In the genomic region with DNA sequence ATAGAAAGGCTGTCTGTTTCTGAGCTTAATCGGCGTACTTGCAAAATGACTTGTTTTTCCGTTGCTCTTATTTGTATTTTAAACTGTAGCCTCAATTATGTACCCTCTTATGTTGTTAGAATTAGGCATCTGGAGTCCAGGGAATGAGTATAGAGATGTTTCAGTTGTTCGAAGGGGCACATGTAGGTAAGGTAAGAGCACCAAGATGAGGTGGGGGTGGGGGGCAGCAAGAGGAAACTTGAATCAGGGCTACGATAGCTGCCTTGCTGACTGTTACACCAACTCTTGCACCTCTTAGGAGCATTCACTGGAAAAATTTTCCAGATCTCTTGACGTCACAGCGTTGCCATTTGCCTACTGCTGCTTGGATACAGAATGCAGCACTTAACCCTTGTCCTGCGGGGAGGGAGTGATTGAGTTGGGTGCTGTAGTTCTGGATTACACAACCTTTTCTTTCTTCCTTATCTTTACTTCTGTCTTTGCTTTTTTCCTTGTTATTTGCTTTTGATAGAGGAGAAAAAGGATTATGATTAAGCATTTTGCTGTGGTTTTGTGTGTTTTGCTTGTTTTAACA, we compare ENCODE assay signal across 1 cellular context.
TF ChIP-seq lines count a peak whose summit lies in the region.

No MANE protein-coding gene starts in this region.

TF ChIP-seq in HepG2, 621 proteins besides CTCF, POLR2A, EP300 and RAD21 (continued from another document and continues in another):
- peak; percentile 51; the same call in 1 of the 2 replicates for TF ChIP-seq ARID5B (CRISPR knock-in tag; IDR thresholded peaks at IDR 0.05)
- 0 out of 2 replicates have a peak, but pooled peaks have one; percentile 35 for TF ChIP-seq ZNF414 (CRISPR knock-in tag; IDR thresholded peaks at IDR 0.05)
- TF ChIP-seq PHF8 (CRISPR knock-in tag; IDR thresholded peaks at IDR 0.05): peak; percentile 41; the same call in 1 of the 2 replicates
- TF ChIP-seq AKAP8 (CRISPR knock-in tag; IDR thresholded peaks at IDR 0.05): 0 out of 2 replicates have a peak, but pooled peaks have one; percentile 36
- TF ChIP-seq, protein P1, sequence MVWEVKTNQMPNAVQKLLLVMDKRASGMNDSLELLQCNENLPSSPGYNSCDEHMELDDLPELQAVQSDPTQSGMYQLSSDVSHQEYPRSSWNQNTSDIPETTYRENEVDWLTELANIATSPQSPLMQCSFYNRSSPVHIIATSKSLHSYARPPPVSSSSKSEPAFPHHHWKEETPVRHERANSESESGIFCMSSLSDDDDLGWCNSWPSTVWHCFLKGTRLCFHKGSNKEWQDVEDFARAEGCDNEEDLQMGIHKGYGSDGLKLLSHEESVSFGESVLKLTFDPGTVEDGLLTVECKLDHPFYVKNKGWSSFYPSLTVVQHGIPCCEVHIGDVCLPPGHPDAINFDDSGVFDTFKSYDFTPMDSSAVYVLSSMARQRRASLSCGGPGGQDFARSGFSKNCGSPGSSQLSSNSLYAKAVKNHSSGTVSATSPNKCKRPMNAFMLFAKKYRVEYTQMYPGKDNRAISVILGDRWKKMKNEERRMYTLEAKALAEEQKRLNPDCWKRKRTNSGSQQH (CRISPR knock-in tag; IDR thresholded peaks at IDR 0.05; ENCODE audit: low read depth): 0 out of 2 replicates have a peak, but pooled peaks have one; percentile 68
- TF ChIP-seq CC2D1A (CRISPR knock-in tag; IDR thresholded peaks at IDR 0.05): no peak
- 0 out of 2 replicates have a peak, but pooled peaks have one; percentile 36 for TF ChIP-seq DMTF1 (CRISPR knock-in tag; IDR thresholded peaks at IDR 0.05)
- TF ChIP-seq FOSL2 (CRISPR knock-in tag; IDR thresholded peaks at IDR 0.05): peak; percentile 57
- TF ChIP-seq GATAD1 (CRISPR knock-in tag; IDR thresholded peaks at IDR 0.05): peak; percentile 34; the same call in 1 of the 2 replicates
- peak; percentile 84; the same call in 1 of the 2 replicates for TF ChIP-seq ZNF614 (CRISPR knock-in tag; IDR thresholded peaks at IDR 0.05; ENCODE audit: borderline replicate concordance)
- TF ChIP-seq HDAC1 (CRISPR knock-in tag; IDR thresholded peaks at IDR 0.05): peak; percentile 36; the same call in 1 of the 2 replicates
- no peak for TF ChIP-seq ZNF709 (CRISPR knock-in tag; IDR thresholded peaks at IDR 0.05)
- TF ChIP-seq CAMTA2 (CRISPR knock-in tag; IDR thresholded peaks at IDR 0.05; ENCODE audit: borderline replicate concordance): no peak
- TF ChIP-seq TAF1 (CRISPR knock-in tag; IDR thresholded peaks at IDR 0.05): peak; percentile 60; the same call in 1 of the 2 replicates
- peak; percentile 34 for TF ChIP-seq TBL1XR1 (IDR thresholded peaks at IDR 0.05; ENCODE audit: borderline replicate concordance, low read length, partially characterized antibody)
- no peak for TF ChIP-seq U2AF1 (optimal IDR thresholded peaks at IDR 0.05; ENCODE audit: low read depth, low read length)
- no peak for TF ChIP-seq TCF7L2 (IDR thresholded peaks at IDR 0.05; ENCODE audit: low read depth, low read length)
- TF ChIP-seq HES4 (CRISPR knock-in tag; IDR thresholded peaks at IDR 0.05; ENCODE audit: borderline replicate concordance): no peak
- no peak for TF ChIP-seq ZNF510 (CRISPR knock-in tag; IDR thresholded peaks at IDR 0.05; ENCODE audit: low read depth)
- peak; percentile 56; the same call in 1 of the 2 replicates for TF ChIP-seq KDM4B (CRISPR knock-in tag; IDR thresholded peaks at IDR 0.05)
- TF ChIP-seq, protein P2, sequence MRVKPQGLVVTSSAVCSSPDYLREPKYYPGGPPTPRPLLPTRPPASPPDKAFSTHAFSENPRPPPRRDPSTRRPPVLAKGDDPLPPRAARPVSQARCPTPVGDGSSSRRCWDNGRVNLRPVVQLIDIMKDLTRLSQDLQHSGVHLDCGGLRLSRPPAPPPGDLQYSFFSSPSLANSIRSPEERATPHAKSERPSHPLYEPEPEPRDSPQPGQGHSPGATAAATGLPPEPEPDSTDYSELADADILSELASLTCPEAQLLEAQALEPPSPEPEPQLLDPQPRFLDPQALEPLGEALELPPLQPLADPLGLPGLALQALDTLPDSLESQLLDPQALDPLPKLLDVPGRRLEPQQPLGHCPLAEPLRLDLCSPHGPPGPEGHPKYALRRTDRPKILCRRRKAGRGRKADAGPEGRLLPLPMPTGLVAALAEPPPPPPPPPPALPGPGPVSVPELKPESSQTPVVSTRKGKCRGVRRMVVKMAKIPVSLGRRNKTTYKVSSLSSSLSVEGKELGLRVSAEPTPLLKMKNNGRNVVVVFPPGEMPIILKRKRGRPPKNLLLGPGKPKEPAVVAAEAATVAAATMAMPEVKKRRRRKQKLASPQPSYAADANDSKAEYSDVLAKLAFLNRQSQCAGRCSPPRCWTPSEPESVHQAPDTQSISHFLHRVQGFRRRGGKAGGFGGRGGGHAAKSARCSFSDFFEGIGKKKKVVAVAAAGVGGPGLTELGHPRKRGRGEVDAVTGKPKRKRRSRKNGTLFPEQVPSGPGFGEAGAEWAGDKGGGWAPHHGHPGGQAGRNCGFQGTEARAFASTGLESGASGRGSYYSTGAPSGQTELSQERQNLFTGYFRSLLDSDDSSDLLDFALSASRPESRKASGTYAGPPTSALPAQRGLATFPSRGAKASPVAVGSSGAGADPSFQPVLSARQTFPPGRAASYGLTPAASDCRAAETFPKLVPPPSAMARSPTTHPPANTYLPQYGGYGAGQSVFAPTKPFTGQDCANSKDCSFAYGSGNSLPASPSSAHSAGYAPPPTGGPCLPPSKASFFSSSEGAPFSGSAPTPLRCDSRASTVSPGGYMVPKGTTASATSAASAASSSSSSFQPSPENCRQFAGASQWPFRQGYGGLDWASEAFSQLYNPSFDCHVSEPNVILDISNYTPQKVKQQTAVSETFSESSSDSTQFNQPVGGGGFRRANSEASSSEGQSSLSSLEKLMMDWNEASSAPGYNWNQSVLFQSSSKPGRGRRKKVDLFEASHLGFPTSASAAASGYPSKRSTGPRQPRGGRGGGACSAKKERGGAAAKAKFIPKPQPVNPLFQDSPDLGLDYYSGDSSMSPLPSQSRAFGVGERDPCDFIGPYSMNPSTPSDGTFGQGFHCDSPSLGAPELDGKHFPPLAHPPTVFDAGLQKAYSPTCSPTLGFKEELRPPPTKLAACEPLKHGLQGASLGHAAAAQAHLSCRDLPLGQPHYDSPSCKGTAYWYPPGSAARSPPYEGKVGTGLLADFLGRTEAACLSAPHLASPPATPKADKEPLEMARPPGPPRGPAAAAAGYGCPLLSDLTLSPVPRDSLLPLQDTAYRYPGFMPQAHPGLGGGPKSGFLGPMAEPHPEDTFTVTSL (CRISPR knock-in tag; IDR thresholded peaks at IDR 0.05; ENCODE audit: borderline replicate concordance): no peak
- no peak for TF ChIP-seq TEAD2 (CRISPR knock-in tag; IDR thresholded peaks at IDR 0.05)
- TF ChIP-seq CHD2 (IDR thresholded peaks at IDR 0.05; ENCODE audit: low read depth, low read length): no peak
- TF ChIP-seq, protein P3, sequence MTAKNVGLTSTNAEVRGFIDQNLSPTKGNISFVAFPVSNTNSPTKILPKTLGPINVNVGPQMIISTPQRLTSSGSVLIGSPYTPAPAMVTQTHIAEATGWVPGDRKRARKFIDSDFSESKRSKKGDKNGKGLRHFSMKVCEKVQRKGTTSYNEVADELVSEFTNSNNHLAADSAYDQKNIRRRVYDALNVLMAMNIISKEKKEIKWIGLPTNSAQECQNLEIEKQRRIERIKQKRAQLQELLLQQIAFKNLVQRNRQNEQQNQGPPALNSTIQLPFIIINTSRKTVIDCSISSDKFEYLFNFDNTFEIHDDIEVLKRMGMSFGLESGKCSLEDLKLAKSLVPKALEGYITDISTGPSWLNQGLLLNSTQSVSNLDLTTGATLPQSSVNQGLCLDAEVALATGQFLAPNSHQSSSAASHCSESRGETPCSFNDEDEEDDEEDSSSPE (CRISPR knock-in tag; IDR thresholded peaks at IDR 0.05): 0 out of 2 replicates have a peak, but pooled peaks have one; percentile 42
- no peak for TF ChIP-seq ZNF619 (CRISPR knock-in tag; IDR thresholded peaks at IDR 0.05)
- peak; percentile 61; the same call in 2 of the 3 replicates for TF ChIP-seq MXI1 (IDR thresholded peaks at IDR 0.05; ENCODE audit: borderline replicate concordance, low read depth, low read length)
- TF ChIP-seq ZSCAN12 (CRISPR knock-in tag; IDR thresholded peaks at IDR 0.05): no peak
- 0 out of 2 replicates have a peak, but pooled peaks have one; percentile 47 for TF ChIP-seq RELA (CRISPR knock-in tag; IDR thresholded peaks at IDR 0.05)
- peak; percentile 62; the same call in 1 of the 2 replicates for TF ChIP-seq NCOA1 (CRISPR knock-in tag; IDR thresholded peaks at IDR 0.05)
- peak; percentile 21; the same call in 1 of the 2 replicates for TF ChIP-seq RARA (CRISPR knock-in tag; IDR thresholded peaks at IDR 0.05)
- no peak for TF ChIP-seq PCBP2 (optimal IDR thresholded peaks at IDR 0.05; ENCODE audit: low read depth, low read length, poor library complexity, severe bottlenecking)
- TF ChIP-seq GLI4 (CRISPR knock-in tag; IDR thresholded peaks at IDR 0.05; ENCODE audit: borderline replicate concordance): no peak
- TF ChIP-seq NFE2L1 (CRISPR knock-in tag; IDR thresholded peaks at IDR 0.05; ENCODE audit: borderline replicate concordance): no peak
- peak; percentile 99 for TF ChIP-seq ZNF652 (CRISPR knock-in tag; IDR thresholded peaks at IDR 0.05; ENCODE audit: borderline replicate concordance, low read depth)
- peak; percentile 80 for TF ChIP-seq CEBPB (IDR thresholded peaks at IDR 0.05; ENCODE audit: borderline replicate concordance, low read depth, low read length)
- no peak for TF ChIP-seq POLR2AphosphoS5 (IDR thresholded peaks at IDR 0.05; ENCODE audit: low read depth, low read length)
- 0 out of 2 replicates have a peak, but pooled peaks have one; percentile 27 for TF ChIP-seq ZNF12 (CRISPR knock-in tag; IDR thresholded peaks at IDR 0.05)
- TF ChIP-seq CBX5 (CRISPR knock-in tag; IDR thresholded peaks at IDR 0.05; ENCODE audit: borderline replicate concordance): 0 out of 2 replicates have a peak, but pooled peaks have one; percentile 57
- TF ChIP-seq NCOA2 (CRISPR knock-in tag; IDR thresholded peaks at IDR 0.05): peak; percentile 84
- TF ChIP-seq, protein P4, sequence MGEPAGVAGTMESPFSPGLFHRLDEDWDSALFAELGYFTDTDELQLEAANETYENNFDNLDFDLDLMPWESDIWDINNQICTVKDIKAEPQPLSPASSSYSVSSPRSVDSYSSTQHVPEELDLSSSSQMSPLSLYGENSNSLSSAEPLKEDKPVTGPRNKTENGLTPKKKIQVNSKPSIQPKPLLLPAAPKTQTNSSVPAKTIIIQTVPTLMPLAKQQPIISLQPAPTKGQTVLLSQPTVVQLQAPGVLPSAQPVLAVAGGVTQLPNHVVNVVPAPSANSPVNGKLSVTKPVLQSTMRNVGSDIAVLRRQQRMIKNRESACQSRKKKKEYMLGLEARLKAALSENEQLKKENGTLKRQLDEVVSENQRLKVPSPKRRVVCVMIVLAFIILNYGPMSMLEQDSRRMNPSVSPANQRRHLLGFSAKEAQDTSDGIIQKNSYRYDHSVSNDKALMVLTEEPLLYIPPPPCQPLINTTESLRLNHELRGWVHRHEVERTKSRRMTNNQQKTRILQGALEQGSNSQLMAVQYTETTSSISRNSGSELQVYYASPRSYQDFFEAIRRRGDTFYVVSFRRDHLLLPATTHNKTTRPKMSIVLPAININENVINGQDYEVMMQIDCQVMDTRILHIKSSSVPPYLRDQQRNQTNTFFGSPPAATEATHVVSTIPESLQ (CRISPR knock-in tag; conservative IDR thresholded peaks at IDR 0.05): 0 out of 2 replicates have a peak, but pooled peaks have one; percentile 40
- no peak for TF ChIP-seq GABPB1 (CRISPR knock-in tag; IDR thresholded peaks at IDR 0.05)
- TF ChIP-seq NR2F2 (IDR thresholded peaks at IDR 0.05; ENCODE audit: borderline replicate concordance, low read depth): 0 out of 2 replicates have a peak, but pooled peaks have one; percentile 26
- peak; percentile 57; the same call in 1 of the 2 replicates for TF ChIP-seq CHD4 (IDR thresholded peaks at IDR 0.05; ENCODE audit: borderline replicate concordance, low read length)
- peak; percentile 70; the same call in 1 of the 2 replicates for TF ChIP-seq GATA4 (IDR thresholded peaks at IDR 0.05; ENCODE audit: borderline replicate concordance, low read depth)
- no peak for TF ChIP-seq NBN (conservative IDR thresholded peaks at IDR 0.05)
